19 cellular contexts compared by ENCODE assay signal in genomic region chr2:31088516-31089195, GRCh38. TPM values are rescaled to one million over a fixed set of nuclear protein-coding genes. Genes with fewer than 3 reads are reported as not detected.
DNase-seq lines count a peak whose midpoint lies in the region; ATAC-seq, FAIRE-seq and TF ChIP-seq lines count a peak whose summit lies in the region.
"Had no signal": no experiment of that assay in that cellular context is flagged by ENCODE, and none has a peak within 500 bp of the region (broad histone marks: within the 10 kb centered on the region; RNA-seq: fewer than 3 reads in every experiment).

No MANE protein-coding gene starts in this region.

- H3K27me3 Mint-ChIP-seq in chondrocyte (ENCODE audit: low read depth): peaks cover 15% of the 10 kb centered on the region
- H3K27me3 Mint-ChIP-seq: B cell, IgD-negative memory B cell had no signal

- H3K36me3 ChIP-seq in bronchial epithelial cell (ENCODE audit: control insufficient read depth, insufficient read depth, low read length) (no peaks in the 10 kb centered on the region), mesenchymal stem cell (ENCODE audit: control insufficient read depth in 1 of 2, insufficient read depth in 2 of 2, low read depth in 1 of 2, low read length in 2 of 2) (no peaks in the 10 kb centered on the region)

- H3K9me3 Mint-ChIP-seq in chondrocyte (ENCODE audit: low read depth): no peaks in the 10 kb centered on the region
- H3K9me3 Mint-ChIP-seq: CD4-positive, alpha-beta T cell; GM23338; IgD-negative memory B cell had no signal

- H2BK5ac ChIP-seq in mesenchymal stem cell (ENCODE audit: low read depth, low read length, poor library complexity, severe bottlenecking): no peak overlapping the region

- no peak overlapping the region for H2AFZ ChIP-seq in mesenchymal stem cell (ENCODE audit: low read depth, low read length)
- H2AFZ ChIP-seq: GM23338 had no signal

- H3K4me2 ChIP-seq in mesenchymal stem cell (ENCODE audit: low read length, poor library complexity, severe bottlenecking): no peak overlapping the region
- H3K4me2 ChIP-seq: GM23338 had no signal

- no peak overlapping the region for H2BK15ac ChIP-seq in mesenchymal stem cell (ENCODE audit: low read depth, poor library complexity, severe bottlenecking)

- H3K79me1 ChIP-seq in mesenchymal stem cell (replicated peaks; ENCODE audit: low read length, poor library complexity, severe bottlenecking): peaks cover 37% of the 10 kb centered on the region

- no peak overlapping the region for H2BK120ac ChIP-seq in mesenchymal stem cell (ENCODE audit: low read depth, low read length)

- WGBS in mesenchymal stem cell: 69% methylated on average over 6 of the region's 6 CpGs

- TF ChIP-seq CTCF in bronchial epithelial cell (IDR thresholded peaks at IDR 0.05; ENCODE audit: insufficient read depth, low read length, severe bottlenecking) (no peak), chondrocyte (IDR thresholded peaks at IDR 0.05) (no peak)

- H3K36me3 Mint-ChIP-seq in chondrocyte (ENCODE audit: low read depth): no peaks in the 10 kb centered on the region

- H4K8ac ChIP-seq in mesenchymal stem cell (ENCODE audit: low read length): no peak overlapping the region

- H3K4me3 ChIP-seq in bronchial epithelial cell (ENCODE audit: low read depth, low read length) (no peak overlapping the region), mesenchymal stem cell (ENCODE audit: insufficient read depth in 1 of 2, low read depth in 1 of 2, low read length in 2 of 2) (no peak overlapping the region)
- H3K4me3 ChIP-seq: GM23338 had no signal

- no peak overlapping the region for H4K91ac ChIP-seq in mesenchymal stem cell (ENCODE audit: low read length)

- H3K4me1 Mint-ChIP-seq in chondrocyte (ENCODE audit: low read depth): peaks cover 6% of the 10 kb centered on the region
- H3K4me1 Mint-ChIP-seq: B cell, IgD-negative memory B cell had no signal

- peak overlapping the region; percentile 95 for H2AK5ac ChIP-seq in mesenchymal stem cell (ENCODE audit: low read length, severe bottlenecking)

- no peak overlapping the region for H3K4me3 Mint-ChIP-seq in chondrocyte (ENCODE audit: unreplicated experiment)
- H3K4me3 Mint-ChIP-seq: B cell; CD4-positive, alpha-beta T cell; GM23338; IgD-negative memory B cell had no signal

- H3K9ac ChIP-seq in mesenchymal stem cell (ENCODE audit: low read length): no peak overlapping the region

- no peak overlapping the region for H3K27ac Mint-ChIP-seq in chondrocyte (ENCODE audit: unreplicated experiment)
- H3K27ac Mint-ChIP-seq: B cell; CD4-positive, alpha-beta T cell; GM23338; IgD-negative memory B cell had no signal

- no peak overlapping the region for H3K27ac ChIP-seq in mesenchymal stem cell (ENCODE audit: low read length, poor library complexity, severe bottlenecking)

- peaks cover 21% of the 10 kb centered on the region for H3K4me1 ChIP-seq in mesenchymal stem cell (ENCODE audit: control insufficient read depth, insufficient read depth, low read depth, low read length)

- H3K9me3 ChIP-seq in mesenchymal stem cell (ENCODE audit: control insufficient read depth, low read length): peaks cover 4% of the 10 kb centered on the region

- no peak overlapping the region for H3K4ac ChIP-seq in mesenchymal stem cell (ENCODE audit: low read depth in 1 of 2, low read length in 2 of 2)

- no peak for ATAC-seq in Right ventricle myocardium inferior
- ATAC-seq: GM23338 had no signal

- intact Hi-C loops in cardiac septum (cut with DNase I): no loop called here
- intact Hi-C loops in Right ventricle myocardium inferior (cut with DNase I): no loop called here

- H3K14ac ChIP-seq in mesenchymal stem cell (ENCODE audit: low read length in 2 of 2): no peak overlapping the region

- no peak overlapping the region for H3K23ac ChIP-seq in mesenchymal stem cell (ENCODE audit: low read length in 2 of 2)

- no peak overlapping the region for H3K18ac ChIP-seq in mesenchymal stem cell (ENCODE audit: low read depth in 1 of 2, low read length in 2 of 2)

- H3K27me3 ChIP-seq in bronchial epithelial cell (ENCODE audit: control insufficient read depth, insufficient read depth, low read length): no peaks in the 10 kb centered on the region
- peaks cover 0 to 13% of the 10 kb centered on the region in 2 experiments for H3K27me3 ChIP-seq in mesenchymal stem cell (ENCODE audit: control insufficient read depth in 1 of 2, insufficient read depth in 1 of 2, low read length in 2 of 2)

- H2BK12ac ChIP-seq in mesenchymal stem cell (ENCODE audit: low read length in 2 of 2): no peak overlapping the region

- DNase-seq in cardiac septum (ENCODE audit: low spot score) (peak; percentile 46), Right ventricle myocardium inferior (ENCODE audit: missing footprints) (no peak), NCI-H524 treated with DMSO at 0.1 percent for 48 hours (lab: John Stamatoyannopoulos, UW) (peak; percentile 91), bronchial epithelial cell (ENCODE audit: low read depth) (no peak), mesenchymal stem cell (no peak), ureter (ENCODE audit: low spot score) (no peak), chondrocyte (ENCODE audit: low spot score) (no peak), 8988T (no peak)
- DNase-seq: ACHN; C1 segment of cervical spinal cord; CD4-positive, alpha-beta T cell; DMS53; GF-D8; H7 had no signal

- FAIRE-seq in bronchial epithelial cell (lab: Jason Lieb, UNC): peak; percentile 28
- FAIRE-seq: GM19239 had no signal

RNA-seq across cellular contexts. Expression of gene GALNT14, which starts 49.6 kb away (rescaled TPM):
- total RNA-seq in cardiac septum (0.48 TPM), Right ventricle myocardium inferior (0.38 TPM), bronchial epithelial cell (9.2 and 12.4 TPM in 2 replicates), ureter (7.0 TPM), chondrocyte (0.70 to 17.8 TPM (median 16.2 TPM) in 3 replicates)
- polyA plus RNA-seq in mesenchymal stem cell (2013, experiment 1 of 2): 0.15 TPM
- polyA plus RNA-seq in mesenchymal stem cell (2013, experiment 2 of 2): 0.16 TPM
- total RNA-seq: A172; CD4-positive, alpha-beta T cell had no signal

Comparison
In these comparisons a context has a peak if more than half of its experiments do, and no peak if none do; other contexts are left out.
1. DNase-seq: peak in cardiac septum (single experiment) and NCI-H524 treated with DMSO at 0.1 percent for 48 hours (single experiment); none in Right ventricle myocardium inferior (single experiment), bronchial epithelial cell (single experiment), mesenchymal stem cell (single experiment), ureter (single experiment), chondrocyte (single experiment) and 8988T (single experiment).